In the genomic region with DNA sequence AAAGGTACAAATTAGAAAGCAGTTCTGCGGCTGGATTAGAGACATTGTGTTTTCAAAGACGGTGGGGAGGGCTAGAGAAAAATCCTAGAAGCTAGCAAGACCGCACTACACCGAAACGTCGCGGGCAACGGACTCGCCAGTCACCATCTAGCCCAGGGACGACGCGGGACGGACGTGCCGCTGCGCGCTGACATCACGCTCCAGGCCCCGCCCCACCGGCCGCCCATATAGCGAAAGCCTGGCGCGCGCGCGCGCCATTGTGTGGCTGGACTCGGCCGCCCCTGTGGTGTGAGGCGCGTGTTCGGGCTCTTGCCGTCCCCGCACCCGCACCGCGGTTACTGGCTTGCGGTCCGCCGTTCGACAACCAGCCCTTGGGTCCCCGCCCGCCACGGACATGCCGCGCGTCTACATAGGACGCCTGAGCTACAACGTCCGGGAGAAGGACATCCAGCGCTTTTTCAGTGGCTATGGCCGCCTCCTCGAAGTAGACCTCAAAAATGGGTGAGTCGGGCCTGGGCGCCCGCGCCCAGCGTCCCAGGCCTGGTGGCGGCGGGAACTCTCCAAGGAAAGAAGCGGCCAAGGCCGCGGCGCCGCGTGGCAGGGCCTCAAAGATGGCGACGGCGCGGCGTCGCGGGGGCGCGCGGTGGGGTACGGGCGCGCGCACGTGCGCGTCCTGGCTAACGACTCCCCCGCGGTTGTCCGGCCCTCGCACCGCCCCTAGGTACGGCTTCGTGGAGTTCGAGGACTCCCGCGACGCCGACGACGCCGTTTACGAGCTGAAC, we compare ENCODE assay signal across 8 cellular contexts. TPM values are rescaled to one million over a fixed set of nuclear protein-coding genes. Genes with fewer than 3 reads are reported as not detected.
DNase-seq lines count a peak whose midpoint lies in the region; ATAC-seq and TF ChIP-seq lines count a peak whose summit lies in the region.

A gene (plus strand): TSS at position 257 of the 782 bp plus-strand sequence. CDS start 138 bp downstream, at position 395.

- H3K27me3 ChIP-seq in right cardiac atrium (ENCODE audit: control insufficient read depth, insufficient read depth): no peaks in the 10 kb centered on the region
- no peaks in the 10 kb centered on the region for H3K27me3 ChIP-seq in rectal smooth muscle tissue (ENCODE audit: control insufficient read depth, insufficient read depth, low read length)
- H3K27me3 ChIP-seq in vagina: no peaks in the 10 kb centered on the region

- intact Hi-C loops in T-helper 2 cell treated with Interferon-gamma antibody and Interleukin-4, amounts not matched to agents 100 ng/mL and 5 ng/mL, for 36 hours (cut with micrococcal nuclease): loop anchor here (1.0 to 5.0 kb wide), 6 partner anchors 56 to 754 kb away; a partner anchor contains a TSS
- intact Hi-C loops in right cardiac atrium (cut with DNase I): loop anchor here in 1 of 4 donors (10.0 kb wide), 1 partner anchor 137 kb away; a partner anchor contains a TSS
- intact Hi-C loops in vagina (cut with DNase I): loop anchor here (2.0 kb wide), 1 partner anchor 57 kb away; no protein-coding TSS in a partner anchor

- no peak for TF ChIP-seq CTCF in vagina (IDR thresholded peaks at IDR 0.05)

- peak within 1 kb of the TSS; percentile 96 for H3K27ac ChIP-seq in right cardiac atrium (ENCODE audit: low read length)
- H3K27ac ChIP-seq in rectal smooth muscle tissue (ENCODE audit: low read depth, low read length): peak within 1 kb of the TSS; percentile 100
- peak within 1 kb of the TSS; percentile 100 for H3K27ac ChIP-seq in vagina

- under 1% methylated on average over 101 of the region's 101 CpGs for WGBS in right cardiac atrium

- H3K4me1 ChIP-seq in right cardiac atrium (ENCODE audit: control insufficient read depth, insufficient read depth, low read length): peaks cover 2% of the 10 kb centered on the region
- peaks cover 13% of the 10 kb centered on the region for H3K4me1 ChIP-seq in rectal smooth muscle tissue (ENCODE audit: control insufficient read depth, insufficient read depth, low read length)
- peaks cover 29% of the 10 kb centered on the region for H3K4me1 ChIP-seq in vagina

- H3K36me3 ChIP-seq in rectal smooth muscle tissue (ENCODE audit: control insufficient read depth, insufficient read depth, low read length) (peaks cover 16% of the 10 kb centered on the region), vagina (peaks cover 0 to 27% of the 10 kb centered on the region in 2 donors)

- ATAC-seq in GM18499 (IDR thresholded peaks at IDR 0.05; ENCODE audit: insufficient read depth, unreplicated experiment) (peak; percentile 45), HG02870 (IDR thresholded peaks at IDR 0.05; ENCODE audit: unreplicated experiment) (peak; percentile 78), right cardiac atrium (peak; percentile 97 to 98)

- DNase-seq in NCI-H146 (lab: John Stamatoyannopoulos, UW) (peak; percentile 96), anterior cingulate cortex (lab: John Stamatoyannopoulos, UW) (peak; percentile 55 to 98 (median 93)), right cardiac atrium (peak; percentile 96 to 99 (median 98)), vagina (ENCODE audit: extremely low spot score in 2 of 2) (peak in 1 of 2 donors; percentile 96)

- H3K9me3 ChIP-seq in right cardiac atrium (ENCODE audit: control insufficient read depth, low read length) (no peaks in the 10 kb centered on the region), vagina (no peaks in the 10 kb centered on the region)

- TF ChIP-seq POLR2A in vagina (IDR thresholded peaks at IDR 0.05): peak; percentile 66 to 98

- peak within 1 kb of the TSS; percentile 98 for H3K9ac ChIP-seq in rectal smooth muscle tissue (ENCODE audit: low read length)

- H3K4me3 ChIP-seq in right cardiac atrium (ENCODE audit: low read length): peak within 1 kb of the TSS; percentile 91
- H3K4me3 ChIP-seq in rectal smooth muscle tissue (ENCODE audit: low read length): peak within 1 kb of the TSS; percentile 94
- H3K4me3 ChIP-seq in vagina: peak within 1 kb of the TSS; percentile 99 to 100

RNA-seq across cellular contexts. Expression of the gene that starts here (rescaled TPM):
- total RNA-seq in T-helper 2 cell treated with Interferon-gamma antibody and Interleukin-4, amounts not matched to agents 100 ng/mL and 5 ng/mL, for 36 hours: 183 and 189 TPM in 2 replicates
- 10 to 100 TPM; 64.4 to 80.6 (median 73.5) TPM for total RNA-seq in right cardiac atrium
- 50.8 TPM for polyA plus RNA-seq in right cardiac atrium
- 112 TPM for total RNA-seq in vagina

Comparison
In these comparisons a context has a peak if more than half of its experiments do, and no peak if none do; other contexts are left out.
1. ATAC-seq: peak in every context shown above with its lines; median percentile 98 in right cardiac atrium; 78 in HG02870; 45 in GM18499.